13 cellular contexts compared by ENCODE assay signal in the genomic region with DNA sequence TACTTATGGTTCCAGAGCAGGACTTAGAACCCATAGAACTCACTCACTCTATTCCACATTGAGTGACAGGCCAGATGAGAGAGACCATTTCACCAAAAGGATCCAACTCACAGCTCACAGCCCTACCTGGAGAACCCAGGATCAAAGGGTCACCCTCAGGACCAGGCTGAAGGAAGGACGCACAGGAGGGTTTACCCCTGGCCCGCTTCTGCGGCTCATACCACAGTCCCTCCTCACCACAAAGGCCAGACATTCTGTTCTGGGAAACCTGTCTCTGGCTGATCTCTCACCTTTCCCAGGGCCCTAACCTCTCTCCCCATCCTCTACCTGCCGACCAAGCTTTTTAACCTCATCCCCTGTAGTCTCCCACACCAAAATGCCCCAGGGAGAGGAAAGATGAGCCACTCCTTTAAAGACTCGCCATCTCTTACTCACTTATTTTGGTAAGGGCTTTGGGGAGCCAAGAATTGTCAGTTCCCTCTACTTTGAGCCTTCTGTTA. TPM values are rescaled to one million over a fixed set of nuclear protein-coding genes. Genes with fewer than 3 reads are reported as not detected.
DNase-seq lines count a peak whose midpoint lies in the region; ATAC-seq and TF ChIP-seq lines count a peak whose summit lies in the region.
"Had no signal": no experiment of that assay in that cellular context is flagged by ENCODE, and none has a peak within 500 bp of the region (broad histone marks: within the 10 kb centered on the region; RNA-seq: fewer than 3 reads in every experiment).

No MANE protein-coding gene starts in this region.

- peak overlapping the region; percentile 48 for H3K4me2 ChIP-seq in fibroblast of lung (ENCODE audit: extremely low read depth, insufficient read depth, low read length)

- no peak for ATAC-seq in WTC11

- peak overlapping the region in 7 of 8 donors; percentile 28 to 91 (median 70) for H3K27ac Mint-ChIP-seq in CD8-positive, alpha-beta memory T cell
- H3K27ac Mint-ChIP-seq in WTC11 = peak overlapping the region; percentile 57; the same call in 1 of the 2 replicates

- H2AFZ ChIP-seq in ACC112 (ENCODE audit: low read length, unreplicated experiment) (no peak overlapping the region), fibroblast of lung (ENCODE audit: low read length) (no peak overlapping the region)

- CTCF ChIA-PET in CD8-positive, alpha-beta memory T cell (lab: Charles Lee) = interaction anchor here (3.8 to 21.9 kb wide), 2 partner anchors 11 to 27 kb away, joined by 22 to 560 read pairs; a partner anchor contains a TSS
- CTCF ChIA-PET in WTC11 (lab: Charles Lee) = interaction anchor here (4.8 kb wide), 1 partner anchor 11 kb away, joined by 31 read pairs; no protein-coding TSS in a partner anchor

- peaks cover 40% of the 10 kb centered on the region for H3K36me3 ChIP-seq in ACC112 (ENCODE audit: insufficient read depth, low read length)
- no peaks in the 10 kb centered on the region for H3K36me3 ChIP-seq in CD8-positive, alpha-beta memory T cell (ENCODE audit: insufficient read depth, low read length)
- H3K36me3 ChIP-seq in fibroblast of lung (ENCODE audit: control insufficient read depth, insufficient read depth, low read length) = peaks cover 26% of the 10 kb centered on the region

- H3K27me3 ChIP-seq in ACC112 (ENCODE audit: insufficient read depth, low read length) = no peaks in the 10 kb centered on the region
- peaks cover 6% of the 10 kb centered on the region for H3K27me3 ChIP-seq in CD8-positive, alpha-beta memory T cell (ENCODE audit: insufficient read depth, low read length, poor library complexity, severe bottlenecking)
- no peaks in the 10 kb centered on the region for H3K27me3 ChIP-seq in fibroblast of lung (ENCODE audit: control insufficient read depth, insufficient read depth, low read length)

- peak overlapping the region in 4 of 7 donors; percentile 29 to 72 (median 34) for H3K4me3 Mint-ChIP-seq in CD8-positive, alpha-beta memory T cell
- H3K4me3 Mint-ChIP-seq in WTC11 = no peak overlapping the region

- H3K4me1 ChIP-seq in ACC112 (ENCODE audit: control insufficient read depth, insufficient read depth, low read length, unreplicated experiment) (peaks cover 49% of the 10 kb centered on the region), fibroblast of lung (ENCODE audit: control insufficient read depth, extremely low read depth, insufficient read depth, low read length) (peaks cover 21% of the 10 kb centered on the region)
- peaks cover 47% of the 10 kb centered on the region for H3K4me1 ChIP-seq in CD8-positive, alpha-beta memory T cell (ENCODE audit: insufficient read depth, low read length)

- peaks cover 64% of the 10 kb centered on the region for H3K79me2 ChIP-seq in ACC112 (ENCODE audit: control insufficient read depth, insufficient read depth, low read length, unreplicated experiment)
- peaks cover 93% of the 10 kb centered on the region for H3K79me2 ChIP-seq in fibroblast of lung (ENCODE audit: control insufficient read depth, insufficient read depth, low read length)

- H3K9me3 ChIP-seq in CD8-positive, alpha-beta memory T cell (ENCODE audit: low read length) = no peaks in the 10 kb centered on the region
- H3K9me3 ChIP-seq in fibroblast of lung (ENCODE audit: control insufficient read depth, insufficient read depth, low read depth, low read length) = no peaks in the 10 kb centered on the region

- H3K9ac ChIP-seq in fibroblast of lung (ENCODE audit: insufficient read depth, low read length) = no peak overlapping the region

- DNase-seq in CD8-positive, alpha-beta memory T cell = no peak
- DNase-seq in WTC11 (ENCODE audit: low spot score) (no peak), fibroblast of lung (ENCODE audit: low read depth in 2 of 2) (no peak), NCI-H446 (lab: John Stamatoyannopoulos, UW) (no peak), ecto neural progenitor cell (ENCODE audit: low spot score) (no peak), AG08396 (ENCODE audit: low spot score) (no peak), A172 (ENCODE audit: low spot score) (no peak)
- DNase-seq: caudate nucleus; erythroblast; H7; NCI-H446 treated with DMSO at 0.1 percent for 48 hours; stimulated activated CD4-positive, alpha-beta T cell treated with anti-CD3 and anti-CD28 coated beads, Interleukin-4, amount 100 ng/mL, for 24 hours had no signal

- POLR2A ChIA-PET in CD8-positive, alpha-beta memory T cell (lab: Charles Lee) = interaction anchor here (0.5 to 0.8 kb wide), 2 partner anchors 23 to 1116 kb away, joined by 3 read pairs; a partner anchor contains a TSS
- POLR2A ChIA-PET in WTC11 (lab: Charles Lee) = no interaction called here

- H3K27me3 Mint-ChIP-seq in CD8-positive, alpha-beta memory T cell = no peaks in the 10 kb centered on the region
- H3K27me3 Mint-ChIP-seq in WTC11 (ENCODE audit: low read depth) = peaks cover 32% of the 10 kb centered on the region

- no peaks in the 10 kb centered on the region for H3K9me3 Mint-ChIP-seq in CD8-positive, alpha-beta memory T cell
- H3K9me3 Mint-ChIP-seq in WTC11 = no peaks in the 10 kb centered on the region

- H3K36me3 Mint-ChIP-seq in CD8-positive, alpha-beta memory T cell = no peaks in the 10 kb centered on the region
- peaks cover 2% of the 10 kb centered on the region for H3K36me3 Mint-ChIP-seq in WTC11

- H3K4me1 Mint-ChIP-seq in CD8-positive, alpha-beta memory T cell = peaks cover 34 to 41% (median 34%) of the 10 kb centered on the region in 3 donors
- H3K4me1 Mint-ChIP-seq in WTC11 = peaks cover 26% of the 10 kb centered on the region

- peak overlapping the region; percentile 91 for H3K27ac ChIP-seq in ACC112 (ENCODE audit: low read depth, low read length)
- no peak overlapping the region for H3K27ac ChIP-seq in CD8-positive, alpha-beta memory T cell (ENCODE audit: low read depth, low read length)
- H3K27ac ChIP-seq in fibroblast of lung (ENCODE audit: insufficient read depth, low read length) = peak overlapping the region; percentile 100

- H3K4me3 ChIP-seq in ACC112 (ENCODE audit: low read depth, low read length) = peak overlapping the region; percentile 85
- no peak overlapping the region for H3K4me3 ChIP-seq in CD8-positive, alpha-beta memory T cell (ENCODE audit: low read length)
- H3K4me3 ChIP-seq in fibroblast of lung (replicated peaks in 1 of 4; ENCODE audit: control extremely low read depth in 1 of 4, insufficient read depth in 1 of 4, low read depth in 3 of 4, low read length in 4 of 4) = peak overlapping the region in 1 of 4 experiments; percentile 82

- TF ChIP-seq CTCF in WTC11 (IDR thresholded peaks at IDR 0.05) = no peak
- TF ChIP-seq CTCF in fibroblast of lung (conservative IDR thresholded peaks at IDR 0.05 in 1 of 2, IDR thresholded peaks at IDR 0.05 in 1 of 2; ENCODE audit: low read depth in 1 of 2, low read length in 2 of 2) = no peak

- H4K20me1 ChIP-seq in fibroblast of lung (ENCODE audit: control insufficient read depth, extremely low read depth, insufficient read depth, low read length) = no peaks in the 10 kb centered on the region

TF ChIP-seq in WTC11, 78 proteins besides CTCF, POLR2A, EP300 and RAD21:
- TF ChIP-seq, protein P1, sequence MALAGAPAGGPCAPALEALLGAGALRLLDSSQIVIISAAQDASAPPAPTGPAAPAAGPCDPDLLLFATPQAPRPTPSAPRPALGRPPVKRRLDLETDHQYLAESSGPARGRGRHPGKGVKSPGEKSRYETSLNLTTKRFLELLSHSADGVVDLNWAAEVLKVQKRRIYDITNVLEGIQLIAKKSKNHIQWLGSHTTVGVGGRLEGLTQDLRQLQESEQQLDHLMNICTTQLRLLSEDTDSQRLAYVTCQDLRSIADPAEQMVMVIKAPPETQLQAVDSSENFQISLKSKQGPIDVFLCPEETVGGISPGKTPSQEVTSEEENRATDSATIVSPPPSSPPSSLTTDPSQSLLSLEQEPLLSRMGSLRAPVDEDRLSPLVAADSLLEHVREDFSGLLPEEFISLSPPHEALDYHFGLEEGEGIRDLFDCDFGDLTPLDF (CRISPR knock-in tag; IDR thresholded peaks at IDR 0.05) = no peak
- TF ChIP-seq GTF2I (CRISPR knock-in tag; conservative IDR thresholded peaks at IDR 0.05) = no peak
TF ChIP-seq in WTC11: peak in this region for 0.

RNA-seq across cellular contexts. Expression of a gene that starts 4.7 kb away (rescaled TPM):
- 10 to 100 TPM; 26.4 to 26.9 TPM for total RNA-seq in CD8-positive, alpha-beta memory T cell
- polyA plus RNA-seq in CD8-positive, alpha-beta memory T cell = 0.51 TPM
- total RNA-seq in WTC11 (2021) (16.3 to 20.5 TPM (median 17.1 TPM) in 3 replicates), fibroblast of lung (7.4 and 8.8 TPM in 2 replicates)
- polyA plus RNA-seq in fibroblast of lung = 3.5 and 26.9 TPM in 2 replicates
- polyA plus RNA-seq in fibroblast of lung (2012) = 27.4 and 167 TPM in 2 replicates
- polyA minus RNA-seq in fibroblast of lung (ENCODE audit: low replicate concordance) = 54.5 and 239 TPM in 2 replicates
- total RNA-seq in A172 (2014; rRNA removed; shearing (Covaris generic)) = 71.3 and 109 TPM in 2 replicates

RNA-seq across cellular contexts. Expression of a gene that starts 5.1 kb away (rescaled TPM):
- total RNA-seq in CD8-positive, alpha-beta memory T cell = 10 to 100 TPM; 81.3 to 86.7 TPM
- polyA plus RNA-seq in CD8-positive, alpha-beta memory T cell = 94.4 TPM
- 52.7 to 55.3 TPM (median 53.0 TPM) in 3 replicates for total RNA-seq in WTC11 (2021)
- total RNA-seq in fibroblast of lung = 83.7 and 118 TPM in 2 replicates
- polyA plus RNA-seq in fibroblast of lung = 18.1 and 20.6 TPM in 2 replicates
- 78.4 and 153 TPM in 2 replicates for polyA plus RNA-seq in fibroblast of lung (2012)
- polyA minus RNA-seq in fibroblast of lung (ENCODE audit: low replicate concordance) = 6.7 and 7.7 TPM in 2 replicates
- 27.3 and 28.0 TPM in 2 replicates for total RNA-seq in A172 (2014; rRNA removed; shearing (Covaris generic))

RNA-seq across cellular contexts. Expression of a gene that starts 7.3 kb away (rescaled TPM):
- 100 to 1,000 TPM; 121 to 123 TPM for total RNA-seq in CD8-positive, alpha-beta memory T cell
- polyA plus RNA-seq in CD8-positive, alpha-beta memory T cell = 78.6 TPM
- total RNA-seq in WTC11 (2021) = 91.6 to 93.1 TPM (median 92.2 TPM) in 3 replicates
- total RNA-seq in fibroblast of lung = 134 and 168 TPM in 2 replicates
- 81.0 and 132 TPM in 2 replicates for polyA plus RNA-seq in fibroblast of lung
- 102 and 166 TPM in 2 replicates for polyA plus RNA-seq in fibroblast of lung (2012)
- polyA minus RNA-seq in fibroblast of lung (ENCODE audit: low replicate concordance) = 125 and 200 TPM in 2 replicates
- total RNA-seq in A172 (2014; rRNA removed; shearing (Covaris generic)) = 131 and 171 TPM in 2 replicates

RNA-seq across cellular contexts. Expression of a gene that starts 15.9 kb away (rescaled TPM):
- total RNA-seq in CD8-positive, alpha-beta memory T cell = 10 to 100 TPM; 40.9 to 44.3 TPM
- 1,046 TPM for polyA plus RNA-seq in CD8-positive, alpha-beta memory T cell
- total RNA-seq in WTC11 (2021) (0.18 TPM in 1 of 3 replicates, not detected in the others), fibroblast of lung (not detected in 2 replicates)
- 0.10 TPM in 1 of 2 replicates, not detected in the other for polyA plus RNA-seq in fibroblast of lung
- 0.09 TPM in 1 of 2 replicates, not detected in the other for polyA plus RNA-seq in fibroblast of lung (2012)
- polyA minus RNA-seq in fibroblast of lung (ENCODE audit: low replicate concordance) = 0.30 TPM in 1 of 2 replicates, not detected in the other
- total RNA-seq in A172 (2014; rRNA removed; shearing (Covaris generic)) = 0.79 and 1.8 TPM in 2 replicates
- total RNA-seq: H7 had no signal

RNA-seq across cellular contexts. Expression of a gene that starts 22.9 kb away (rescaled TPM):
- 1 to 10 TPM; 3.9 to 4.0 TPM for total RNA-seq in CD8-positive, alpha-beta memory T cell
- polyA plus RNA-seq in CD8-positive, alpha-beta memory T cell = 0.23 TPM
- total RNA-seq in WTC11 (2021) = 14.2 to 17.9 TPM (median 17.8 TPM) in 3 replicates
- total RNA-seq in fibroblast of lung = 48.0 and 74.0 TPM in 2 replicates
- polyA plus RNA-seq in fibroblast of lung = 156 and 161 TPM in 2 replicates
- 183 and 220 TPM in 2 replicates for polyA plus RNA-seq in fibroblast of lung (2012)
- polyA minus RNA-seq in fibroblast of lung (ENCODE audit: low replicate concordance) = 196 and 270 TPM in 2 replicates
- total RNA-seq in A172 (2014; rRNA removed; shearing (Covaris generic)) = 48.5 and 56.8 TPM in 2 replicates
